In the genomic region with DNA sequence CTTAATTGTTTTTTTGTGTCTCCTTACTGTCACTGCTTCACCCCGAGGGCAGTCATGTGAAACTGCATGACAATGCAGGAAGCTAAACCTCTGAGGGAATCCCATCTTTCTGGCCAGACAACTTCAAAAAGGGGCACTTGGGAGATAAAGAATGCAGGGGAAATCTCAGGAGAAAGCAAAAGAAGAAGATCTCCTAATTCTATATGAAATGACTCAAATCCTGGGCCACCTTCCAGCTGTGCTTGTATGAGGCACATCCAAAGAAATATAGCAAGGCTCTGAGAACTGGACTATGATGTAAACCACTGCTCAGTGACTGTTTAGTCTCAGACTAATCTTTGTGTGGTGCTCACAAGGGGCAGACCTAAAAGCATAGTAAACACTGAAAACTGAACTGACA, we compare ENCODE assay signal across 16 cellular contexts.
DNase-seq lines count a peak whose midpoint lies in the region; ATAC-seq and TF ChIP-seq lines count a peak whose summit lies in the region.
"Had no signal": no experiment of that assay in that cellular context is flagged by ENCODE, and none has a peak within 500 bp of the region (broad histone marks: within the 10 kb centered on the region; RNA-seq: fewer than 3 reads in every experiment).

No MANE protein-coding gene starts in this region.

- no peak overlapping the region for H3K4me3 Mint-ChIP-seq in nephron progenitor cell
- H3K4me3 Mint-ChIP-seq: activated CD4-positive, alpha-beta T cell treated with anti-CD3 and anti-CD28 coated beads, Interleukin-2, amount 10 ng/mL, durations not matched to agents 7 days and 5 days; CD8-positive, alpha-beta T cell; dendritic cell treated with granulocyte-macrophage colony-stimulating factor and Interleukin-4, amounts not matched to agents 40 ng/mL and 50 ng/mL, for 4 days had no signal

- peaks cover 19% of the 10 kb centered on the region for H3K4me1 Mint-ChIP-seq in nephron progenitor cell
- H3K4me1 Mint-ChIP-seq: activated CD4-positive, alpha-beta T cell treated with anti-CD3 and anti-CD28 coated beads, Interleukin-2, amount 10 ng/mL, durations not matched to agents 7 days and 5 days had no signal

- peaks cover 20% of the 10 kb centered on the region for H3K36me3 Mint-ChIP-seq in nephron progenitor cell (ENCODE audit: low read depth)
- H3K36me3 Mint-ChIP-seq: CD8-positive, alpha-beta T cell had no signal

- H3K27me3 Mint-ChIP-seq in nephron progenitor cell (ENCODE audit: low read depth, poor library complexity), result peaks cover 14% of the 10 kb centered on the region

- no peak for ATAC-seq in GM19467 (IDR thresholded peaks at IDR 0.05; ENCODE audit: unreplicated experiment)
- ATAC-seq: CD8-positive, alpha-beta T cell had no signal

- DNase-seq in EL, result peak; percentile 75
- DNase-seq in RKO (ENCODE audit: low spot score), result peak; percentile 9
- peak; percentile 73 for DNase-seq in fibroblast of gingiva (ENCODE audit: low read depth)
- DNase-seq in nephron progenitor cell, result no peak
- no peak for DNase-seq in activated T-cell treated with anti-CD3 and anti-CD28 coated beads, Interleukin-2, amount 50 U/mL, for 1 hour
- no peak for DNase-seq in OCI-M1 (lab: John Stamatoyannopoulos, UW)
- no peak for DNase-seq in activated CD4-positive, alpha-beta T cell treated with anti-CD3 and anti-CD28 coated beads for 4 hours
- DNase-seq: activated CD4-positive, alpha-beta T cell treated with anti-CD3 and anti-CD28 coated beads, Interleukin-2, amount 10 ng/mL, durations not matched to agents 7 days and 5 days; activated gamma-delta T cell treated with Interleukin-2 at 50 U/mL for 16 hours; CD8-positive, alpha-beta T cell; NCI-H524; SJCRH30; stimulated activated CD8-positive, alpha-beta memory T cell treated with anti-CD3 and anti-CD28 coated beads, Interleukin-4, amount 100 ng/mL, for 48 hours; uterus had no signal

- H3K9me3 Mint-ChIP-seq in nephron progenitor cell, result peaks cover 14% of the 10 kb centered on the region
- H3K9me3 Mint-ChIP-seq: activated CD4-positive, alpha-beta T cell treated with anti-CD3 and anti-CD28 coated beads, Interleukin-2, amount 10 ng/mL, durations not matched to agents 7 days and 5 days; CD8-positive, alpha-beta T cell; dendritic cell treated with granulocyte-macrophage colony-stimulating factor and Interleukin-4, amounts not matched to agents 40 ng/mL and 50 ng/mL, for 4 days had no signal

- TF ChIP-seq CTCF in nephron progenitor cell (IDR thresholded peaks at IDR 0.05), result no peak

- peak overlapping the region; percentile 70 for H3K27ac Mint-ChIP-seq in nephron progenitor cell
- H3K27ac Mint-ChIP-seq: activated CD4-positive, alpha-beta T cell treated with anti-CD3 and anti-CD28 coated beads, Interleukin-2, amount 10 ng/mL, durations not matched to agents 7 days and 5 days; CD8-positive, alpha-beta T cell; dendritic cell treated with granulocyte-macrophage colony-stimulating factor and Interleukin-4, amounts not matched to agents 40 ng/mL and 50 ng/mL, for 4 days had no signal

Comparison
In these comparisons a context has a peak if more than half of its experiments do, and no peak if none do; other contexts are left out.
1. DNase-seq: peak in EL (single experiment), RKO (single experiment) and fibroblast of gingiva (single experiment); none in nephron progenitor cell (single experiment), activated T-cell treated with anti-CD3 and anti-CD28 coated beads, Interleukin-2, amount 50 U/mL, for 1 hour (single experiment), OCI-M1 (single experiment) and activated CD4-positive, alpha-beta T cell treated with anti-CD3 and anti-CD28 coated beads for 4 hours (0 of 2).